ENCODE assay signal across 1 cellular context in the genomic region with DNA sequence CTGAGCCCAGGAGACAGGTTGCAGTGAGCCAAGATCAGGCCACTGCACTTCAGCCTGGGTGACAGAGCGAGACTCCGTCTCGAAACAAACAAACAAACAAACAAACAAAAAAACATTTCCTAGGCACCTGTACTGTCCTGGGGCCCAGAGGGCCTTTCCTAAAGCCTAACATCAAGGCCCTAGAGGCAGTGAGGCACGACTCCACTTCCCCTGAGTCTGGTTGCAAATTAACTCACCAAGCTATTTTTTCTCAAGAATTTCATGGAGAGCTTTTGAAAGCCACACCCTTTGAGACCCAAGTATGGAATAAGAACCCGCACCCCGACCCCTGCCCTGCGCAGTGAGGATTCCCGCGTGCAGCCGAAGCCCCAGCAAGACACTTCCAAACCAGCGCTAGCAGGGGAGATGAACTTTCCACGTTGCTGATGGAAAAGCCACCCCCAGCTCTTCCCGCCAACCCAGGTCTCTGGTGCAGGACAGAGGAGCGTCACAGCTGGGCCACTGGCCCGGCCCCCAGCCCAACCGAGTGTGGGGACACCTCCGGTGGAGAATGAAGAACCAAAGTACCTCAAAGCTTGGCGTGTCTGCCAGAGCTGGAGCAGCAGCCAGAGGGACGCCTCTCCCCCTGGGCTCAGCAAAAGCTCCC.
TF ChIP-seq lines count a peak whose summit lies in the region.

No MANE protein-coding gene starts in this region.

TF ChIP-seq in H1, 55 proteins besides CTCF, POLR2A, EP300 and RAD21:
- no peak for TF ChIP-seq HDAC2 (IDR thresholded peaks at IDR 0.05; ENCODE audit: borderline replicate concordance in 1 of 2, low read depth in 2 of 2, low read length in 2 of 2)
- TF ChIP-seq MAFK (IDR thresholded peaks at IDR 0.05; ENCODE audit: low read depth, low read length), result no peak
- TF ChIP-seq TCF12 (IDR thresholded peaks at IDR 0.05; ENCODE audit: low read depth, low read length), result no peak
- no peak for TF ChIP-seq ASH2L (IDR thresholded peaks at IDR 0.05; ENCODE audit: low read length)
- TF ChIP-seq EGR1 (IDR thresholded peaks at IDR 0.05; ENCODE audit: borderline replicate concordance, low read depth, low read length), result no peak
- TF ChIP-seq TAF1 (IDR thresholded peaks at IDR 0.05; ENCODE audit: low read depth, low read length), result no peak
- no peak for TF ChIP-seq BACH1 (IDR thresholded peaks at IDR 0.05; ENCODE audit: low read length)
- TF ChIP-seq SP4 (IDR thresholded peaks at IDR 0.05; ENCODE audit: low read length), result no peak
- TF ChIP-seq BCL11A (IDR thresholded peaks at IDR 0.05; ENCODE audit: low read depth in 2 of 2, low read length in 2 of 2), result no peak
